ENCODE assay signal across 7 cellular contexts in the genomic region with DNA sequence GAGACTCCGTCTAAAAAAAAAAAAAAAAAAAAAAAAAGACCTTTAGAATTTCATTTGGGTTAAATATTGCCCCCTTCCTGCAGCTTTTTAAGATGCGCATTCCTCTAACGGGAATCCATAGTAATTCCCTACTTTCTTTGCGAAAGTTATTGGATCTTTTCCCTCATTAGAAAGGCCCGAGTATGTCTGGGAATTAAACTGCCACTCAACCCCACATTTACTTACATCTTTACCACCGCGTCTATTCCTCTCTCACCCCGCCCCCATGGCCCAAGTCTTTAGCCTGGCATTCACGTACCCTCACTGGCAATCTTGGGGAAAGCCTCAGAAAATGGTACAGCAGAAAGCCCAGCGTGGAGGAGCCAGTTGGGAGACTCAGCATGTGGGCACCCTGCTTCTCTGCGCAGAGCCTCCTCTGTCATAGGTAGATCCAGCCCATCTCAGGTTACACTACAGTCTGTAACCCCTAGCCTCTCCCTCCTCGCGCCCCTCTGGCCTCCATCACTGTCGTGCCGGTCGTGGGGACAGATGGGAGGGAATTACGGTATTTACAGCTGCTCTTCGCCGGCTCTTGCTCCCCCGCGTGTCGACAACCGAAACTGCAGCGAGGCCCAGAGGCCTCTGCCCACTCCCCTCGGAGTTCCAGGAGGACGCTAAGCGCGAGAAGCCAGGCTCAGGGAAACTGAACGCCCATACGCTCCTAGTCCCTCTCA. TPM values are rescaled to one million over a fixed set of nuclear protein-coding genes. Genes with fewer than 3 reads are reported as not detected.
A peak's percentile ranks its signal among the peaks of the same experiment; 100 is the strongest.
DNase-seq lines count a peak whose midpoint lies in the region; FAIRE-seq lines count a peak whose summit lies in the region.

No MANE protein-coding gene starts in this region.

- no peak overlapping the region for H3K27ac ChIP-seq in mesodermal cell (ENCODE audit: low read depth, low read length, severe bottlenecking)

- H3K9me3 ChIP-seq in mesodermal cell (ENCODE audit: control insufficient read depth, low read length), result peaks cover 20% of the 10 kb centered on the region

- FAIRE-seq in GM19239 (lab: Jason Lieb, UNC), result peak; percentile 91

- H3K4me3 ChIP-seq in mesodermal cell (ENCODE audit: extremely low read depth, insufficient read depth, low read length, poor library complexity, severe bottlenecking), result peak overlapping the region; percentile 9

- no peaks in the 10 kb centered on the region for H3K36me3 ChIP-seq in mesodermal cell (ENCODE audit: control insufficient read depth, insufficient read depth, low read length)

- DNase-seq in GM19239 (ENCODE audit: insufficient read length, low spot score) (peak; percentile 82), NCI-H69 (lab: John Stamatoyannopoulos, UW) (peak; percentile 85), activated T-cell treated with anti-CD3 and anti-CD28 coated beads for 1 hour (ENCODE audit: low read depth) (peak; percentile 69), epidermal melanocyte (ENCODE audit: insufficient read length, low spot score) (peak; percentile 90), NCI-H2029 treated with DMSO at 0.1 percent for 48 hours (lab: John Stamatoyannopoulos, UW) (no peak)
- peak; percentile 58 to 66 for DNase-seq in stimulated activated CD8-positive, alpha-beta memory T cell treated with anti-CD3 and anti-CD28 coated beads, Interleukin-15, amount 100 ng/mL, for 48 hours (ENCODE audit: low read depth in 2 of 2)

- no peaks in the 10 kb centered on the region for H3K4me1 ChIP-seq in mesodermal cell (ENCODE audit: control insufficient read depth, insufficient read depth, low read length, poor library complexity, severe bottlenecking)

- 23 to 31% methylated on average over 25 to 28 of the region's 30 CpGs for WGBS in mesodermal cell (ENCODE audit: insufficient coverage in 2 of 2), 2 experiments

RNA-seq across cellular contexts. Expression of gene ANKDD1A, which starts 6.4 kb away (rescaled TPM):
- 4.1 TPM for polyA plus RNA-seq in mesodermal cell (2013, experiment 1 of 2)
- polyA plus RNA-seq in mesodermal cell (2013, experiment 2 of 2), result 3.3 TPM
